29 cellular contexts compared by ENCODE assay signal in genomic region chr13:72201726-72202125, GRCh38.
"Had no signal": no experiment of that assay in that cellular context is flagged by ENCODE, and none has a peak within 500 bp of the region (broad histone marks: within the 10 kb centered on the region; RNA-seq: fewer than 3 reads in every experiment).

No MANE protein-coding gene starts in this region.

- H3K27me3 ChIP-seq: Peyer's patch, SJCRH30, SJSA1 had no signal

- H3K4me3 Mint-ChIP-seq: T-cell had no signal

- H3K9me3 ChIP-seq: Peyer's patch, SJCRH30, SJSA1, SK-N-SH had no signal

- H3K36me3 Mint-ChIP-seq: T-cell had no signal

- H2AFZ ChIP-seq: PC-9 had no signal

- H3K27ac Mint-ChIP-seq: T-cell had no signal

- H3K27me3 Mint-ChIP-seq: T-cell had no signal

- H3K4me1 ChIP-seq: Peyer's patch, SJCRH30, SJSA1 had no signal

- H3K4me1 Mint-ChIP-seq: T-cell had no signal

- DNase-seq: NCI-H510A treated with DMSO at 0.1 percent for 48 hours; NCI-H524; NCI-H524 treated with DMSO at 0.1 percent for 48 hours; NCI-H526; NCI-H526 treated with DMSO at 0.1 percent for 48 hours; NCI-H69; NCI-H748 treated with DMSO at 0.1 percent for 48 hours; NCI-H774; NCI-H82; NK-92 treated with Interleukin-12 subunit alpha and Interleukin-12 subunit beta, amount 100 ng/mL, for 24 hours; OCI-M1; PC-3; PC-9; Peyer's patch; Right ventricle myocardium superior; RPMI8226; SHP77; SHP77 treated with DMSO at 0.1 percent for 48 hours; SIG-M5; SJCRH30; SK-N-SH; SW 1271; T-cell had no signal

- ATAC-seq: Panc1, PC-3, Right ventricle myocardium inferior, SK-N-SH treated with all-trans-retinoic acid at 6 μM for 48 hours, T-cell had no signal

- H3K9ac ChIP-seq: SK-N-SH had no signal

- H3K4me3 ChIP-seq: PC-9, Peyer's patch, SJCRH30, SJSA1, SK-N-MC had no signal

- H3K36me3 ChIP-seq: Peyer's patch, SJCRH30, SJSA1 had no signal

- H3K27ac ChIP-seq: PC-9, Peyer's patch, RWPE1, SJCRH30, SJSA1, SK-N-MC had no signal

- H3K9me3 Mint-ChIP-seq: T-cell had no signal

- H3K4me2 ChIP-seq: PC-9, SK-N-SH had no signal
